Comparison of ENCODE assay signal across 1 cellular context in genomic region chr1:211723273-211723672, GRCh38.
TF ChIP-seq lines count a peak whose summit lies in the region.

No MANE protein-coding gene starts in this region.

TF ChIP-seq in HepG2, 621 proteins besides CTCF, POLR2A, EP300 and RAD21 (continued from another document and continues in another):
- peak; percentile 53; the same call in 1 of the 2 replicates for TF ChIP-seq ZNF646 (CRISPR knock-in tag; IDR thresholded peaks at IDR 0.05)
- TF ChIP-seq HNF4A (CRISPR knock-in tag; IDR thresholded peaks at IDR 0.05): peak; percentile 74
- no peak for TF ChIP-seq PREB (CRISPR knock-in tag; IDR thresholded peaks at IDR 0.05)
- TF ChIP-seq ZNF614 (CRISPR knock-in tag; IDR thresholded peaks at IDR 0.05; ENCODE audit: borderline replicate concordance): no peak
- TF ChIP-seq ZFP36L2 (CRISPR knock-in tag; IDR thresholded peaks at IDR 0.05): no peak
- peak; percentile 47; the same call in 1 of the 2 replicates for TF ChIP-seq MAX (IDR thresholded peaks at IDR 0.05)
- no peak for TF ChIP-seq ZSCAN9 (CRISPR knock-in tag; IDR thresholded peaks at IDR 0.05; ENCODE audit: borderline replicate concordance)
- peak; percentile 50; the same call in 1 of the 2 replicates for TF ChIP-seq ZFX (CRISPR knock-in tag; IDR thresholded peaks at IDR 0.05; ENCODE audit: low read depth)
- no peak for TF ChIP-seq ZNF276 (CRISPR knock-in tag; IDR thresholded peaks at IDR 0.05; ENCODE audit: low read depth)
- TF ChIP-seq ARNT (IDR thresholded peaks at IDR 0.05): no peak
- TF ChIP-seq PAF1 (CRISPR knock-in tag; IDR thresholded peaks at IDR 0.05): no peak
- TF ChIP-seq MIXL1 (CRISPR knock-in tag; IDR thresholded peaks at IDR 0.05): no peak
- TF ChIP-seq YY1 (IDR thresholded peaks at IDR 0.05; ENCODE audit: insufficient read depth, insufficient replicate concordance, low read depth, low read length): no peak
- no peak for TF ChIP-seq KDM3A (CRISPR knock-in tag; IDR thresholded peaks at IDR 0.05; ENCODE audit: low read depth)
- TF ChIP-seq ZNF609 (CRISPR knock-in tag; IDR thresholded peaks at IDR 0.05; ENCODE audit: borderline replicate concordance): no peak
- no peak for TF ChIP-seq SOX13 (IDR thresholded peaks at IDR 0.05)
- 0 out of 4 replicates have a peak, but pooled peaks of 1 of the 2 experiments have one; percentile 34 for TF ChIP-seq SOX13 (CRISPR knock-in tag; conservative IDR thresholded peaks at IDR 0.05 in 1 of 2, IDR thresholded peaks at IDR 0.05 in 1 of 2)
- peak; percentile 41; the same call in 1 of the 2 replicates for TF ChIP-seq TBX2 (CRISPR knock-in tag; IDR thresholded peaks at IDR 0.05; ENCODE audit: borderline replicate concordance)
- TF ChIP-seq ATF7 (IDR thresholded peaks at IDR 0.05): peak; percentile 65
- no peak; the same call in 1 of the 2 replicates for TF ChIP-seq ATF7 (CRISPR knock-in tag; IDR thresholded peaks at IDR 0.05)
- TF ChIP-seq RARA (CRISPR knock-in tag; IDR thresholded peaks at IDR 0.05): 0 out of 2 replicates have a peak, but pooled peaks have one; percentile 9
- TF ChIP-seq SP2 (CRISPR knock-in tag; IDR thresholded peaks at IDR 0.05): no peak
- no peak for TF ChIP-seq ZNF678 (CRISPR knock-in tag; IDR thresholded peaks at IDR 0.05)
- no peak for TF ChIP-seq ZMAT3 (CRISPR knock-in tag; conservative IDR thresholded peaks at IDR 0.05)
- TF ChIP-seq SOX6 (IDR thresholded peaks at IDR 0.05): no peak
- TF ChIP-seq SOX6 (CRISPR knock-in tag; IDR thresholded peaks at IDR 0.05): peak; percentile 73
- TF ChIP-seq ATF3 (CRISPR knock-in tag; IDR thresholded peaks at IDR 0.05): peak; percentile 57
- TF ChIP-seq ZNF570 (CRISPR knock-in tag; IDR thresholded peaks at IDR 0.05; ENCODE audit: borderline replicate concordance): no peak
- TF ChIP-seq RFXANK (CRISPR knock-in tag; IDR thresholded peaks at IDR 0.05): no peak
- TF ChIP-seq RBFOX2 (IDR thresholded peaks at IDR 0.05; ENCODE audit: low read depth, low read length): no peak
- TF ChIP-seq ZFP36L1 (CRISPR knock-in tag; IDR thresholded peaks at IDR 0.05): no peak
- no peak for TF ChIP-seq ZNF546 (CRISPR knock-in tag; conservative IDR thresholded peaks at IDR 0.05)
- TF ChIP-seq TOPORS (CRISPR knock-in tag; IDR thresholded peaks at IDR 0.05): no peak
- no peak for TF ChIP-seq ZNF24 (IDR thresholded peaks at IDR 0.05)
- no peak for TF ChIP-seq CBX2 (IDR thresholded peaks at IDR 0.05; ENCODE audit: low read depth, low read length)
- TF ChIP-seq CBX2 (CRISPR knock-in tag; IDR thresholded peaks at IDR 0.05; ENCODE audit: low read depth): no peak
- no peak for TF ChIP-seq GPN1 (CRISPR knock-in tag; IDR thresholded peaks at IDR 0.05; ENCODE audit: borderline replicate concordance)
- TF ChIP-seq HOXA3 (CRISPR knock-in tag; IDR thresholded peaks at IDR 0.05): peak; percentile 47; the same call in 1 of the 2 replicates
- TF ChIP-seq ZSCAN5A (CRISPR knock-in tag; IDR thresholded peaks at IDR 0.05; ENCODE audit: borderline replicate concordance): no peak
- no peak for TF ChIP-seq ZNF564 (CRISPR knock-in tag; IDR thresholded peaks at IDR 0.05)
- no peak for TF ChIP-seq MBD4 (IDR thresholded peaks at IDR 0.05; ENCODE audit: borderline replicate concordance, low read length)
- no peak for TF ChIP-seq SIX1 (CRISPR knock-in tag; IDR thresholded peaks at IDR 0.05; ENCODE audit: borderline replicate concordance)
- TF ChIP-seq KLF6 (CRISPR knock-in tag; IDR thresholded peaks at IDR 0.05): no peak
- no peak for TF ChIP-seq HIC2 (CRISPR knock-in tag; IDR thresholded peaks at IDR 0.05; ENCODE audit: low read depth)
- no peak for TF ChIP-seq ATF5 (CRISPR knock-in tag; IDR thresholded peaks at IDR 0.05; ENCODE audit: low read depth)
- TF ChIP-seq ZKSCAN8 (CRISPR knock-in tag; IDR thresholded peaks at IDR 0.05; ENCODE audit: borderline replicate concordance): no peak
